ENCODE assay signal across 20 cellular contexts in the genomic region with DNA sequence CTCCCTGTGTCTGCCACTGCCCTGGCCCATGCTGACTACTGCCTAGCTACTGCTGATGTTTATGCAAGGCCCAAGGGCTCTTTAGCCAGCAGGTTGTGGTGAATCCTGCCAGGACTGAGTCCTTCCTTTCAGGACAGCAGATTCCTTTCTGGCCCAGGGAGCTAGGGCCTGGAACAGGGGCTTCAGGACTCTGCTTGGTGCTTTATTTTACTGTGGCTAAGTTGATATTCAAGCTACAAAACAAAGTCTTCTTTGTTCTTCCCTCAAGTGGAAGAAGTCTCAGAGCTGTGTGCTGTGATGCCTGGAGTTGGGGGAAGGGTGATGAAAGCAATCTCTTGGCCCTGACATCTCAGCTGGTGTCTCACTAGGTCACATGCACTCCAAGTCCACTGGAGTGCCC.
"Had no signal": no experiment of that assay in that cellular context is flagged by ENCODE, and none has a peak within 500 bp of the region (broad histone marks: within the 10 kb centered on the region; RNA-seq: fewer than 3 reads in every experiment).

No MANE protein-coding gene starts in this region.

- H3K4me1 ChIP-seq: colonic mucosa, foreskin keratinocyte, left ventricle myocardium inferior, right atrium auricular region, tibial nerve, upper lobe of right lung, vagina had no signal

- H2AFZ ChIP-seq: hepatocyte had no signal

- DNase-seq: colonic mucosa; effector CD4-positive, alpha-beta T cell; endodermal cell; erythroblast; foreskin keratinocyte; head of caudate nucleus; left ventricle myocardium inferior; lower lobe of right lung; natural killer cell; posterior cingulate gyrus; stimulated activated CD4-positive, alpha-beta T cell treated with anti-CD3 and anti-CD28 coated beads, Interleukin-4, amount 100 ng/mL, for 1 hour; stimulated activated CD8-positive, alpha-beta memory T cell treated with anti-CD3 and anti-CD28 coated beads, Interleukin-4, amount 100 ng/mL, for 48 hours; upper lobe of right lung had no signal

- H3K36me3 ChIP-seq: colonic mucosa, left ventricle myocardium inferior, lower lobe of right lung, neutrophil, right atrium auricular region, tibial nerve, upper lobe of right lung, vagina had no signal

- H3K4me2 ChIP-seq: hepatocyte, smooth muscle cell had no signal

- H3K9me3 ChIP-seq: colonic mucosa, neutrophil, vagina had no signal

- H3K27ac ChIP-seq: colonic mucosa, foreskin keratinocyte, hepatocyte, left ventricle myocardium inferior, lower lobe of right lung, right atrium auricular region, tibial nerve, upper lobe of right lung, vagina had no signal

- H3K27me3 ChIP-seq: colonic mucosa, foreskin keratinocyte, hepatocyte, neutrophil, right atrium auricular region, tibial nerve, upper lobe of right lung, vagina had no signal

- H3K4me3 ChIP-seq: colonic mucosa, hepatocyte, left ventricle myocardium inferior, lower lobe of right lung, right atrium auricular region, smooth muscle cell, tibial nerve, upper lobe of right lung, vagina had no signal

- H3K79me2 ChIP-seq: hepatocyte had no signal

- ATAC-seq: foreskin keratinocyte; lower lobe of right lung; natural killer cell; stimulated activated effector memory CD8-positive, alpha-beta T cell treated with anti-CD3 and anti-CD28 coated beads, Interleukin-12 subunit alpha, Interleukin-12 subunit beta, amount 100 ng/mL, for 72 hours; upper lobe of right lung had no signal
